18 cellular contexts compared by ENCODE assay signal in genomic region chr2:54584598-54584997, GRCh38.
DNase-seq lines count a peak whose midpoint lies in the region; ATAC-seq and TF ChIP-seq lines count a peak whose summit lies in the region.
"Had no signal": no experiment of that assay in that cellular context is flagged by ENCODE, and none has a peak within 500 bp of the region (broad histone marks: within the 10 kb centered on the region; RNA-seq: fewer than 3 reads in every experiment).

No MANE protein-coding gene starts in this region.

- no peaks in the 10 kb centered on the region for H3K9me3 Mint-ChIP-seq in activated CD4-positive, alpha-beta T cell treated with anti-CD3 and anti-CD28 coated beads, Interleukin-2, amount 10 ng/mL, durations not matched to agents 24 days and 14 days
- no peaks in the 10 kb centered on the region for H3K9me3 Mint-ChIP-seq in CD8-positive, alpha-beta T cell
- H3K9me3 Mint-ChIP-seq in activated B cell treated with CpG ODN at 0.5 μM for 24 hours: no peaks in the 10 kb centered on the region
- H3K9me3 Mint-ChIP-seq in naive thymus-derived CD8-positive, alpha-beta T cell: no peaks in the 10 kb centered on the region
- H3K9me3 Mint-ChIP-seq: CD14-positive monocyte, nephron had no signal

- no peaks in the 10 kb centered on the region for H3K27me3 ChIP-seq in CD8-positive, alpha-beta T cell (ENCODE audit: insufficient read depth, low read length)
- H3K27me3 ChIP-seq in gastroesophageal sphincter: no peaks in the 10 kb centered on the region
- H3K27me3 ChIP-seq: dorsolateral prefrontal cortex, upper lobe of left lung had no signal

- POLR2A ChIA-PET in CD8-positive, alpha-beta T cell (lab: Charles Lee): interaction anchor here (0.9 to 1.9 kb wide), 3 partner anchors 10 to 26 kb away, joined by 3 to 7 read pairs (median 4); no protein-coding TSS in a partner anchor
- POLR2A ChIA-PET in activated B cell treated with CpG ODN at 0.5 μM for 24 hours (lab: Charles Lee): interaction anchor here (0.7 to 1.5 kb wide), 2 partner anchors 19 to 25 kb away, joined by 3 to 8 read pairs; no protein-coding TSS in a partner anchor
- POLR2A ChIA-PET in naive thymus-derived CD8-positive, alpha-beta T cell (lab: Charles Lee): interaction anchor here (0.9 to 1.4 kb wide), 2 partner anchors 12 to 26 kb away, joined by 4 to 10 read pairs; no protein-coding TSS in a partner anchor

- no peaks in the 10 kb centered on the region for H3K9me3 ChIP-seq in CD8-positive, alpha-beta T cell (ENCODE audit: low read length)
- H3K9me3 ChIP-seq in gastroesophageal sphincter: no peaks in the 10 kb centered on the region
- H3K9me3 ChIP-seq: psoas muscle, upper lobe of left lung had no signal

- CTCF ChIA-PET in CD8-positive, alpha-beta T cell (lab: Charles Lee): interaction anchor here (1.1 to 1.4 kb wide), 3 partner anchors 12 to 26 kb away, joined by 3 to 5 read pairs (median 3); no protein-coding TSS in a partner anchor
- CTCF ChIA-PET in activated B cell treated with CpG ODN at 0.5 μM for 24 hours (lab: Charles Lee): no interaction called here

- H3K27me3 Mint-ChIP-seq in activated CD4-positive, alpha-beta T cell treated with anti-CD3 and anti-CD28 coated beads, Interleukin-2, amount 10 ng/mL, durations not matched to agents 24 days and 14 days: no peaks in the 10 kb centered on the region
- H3K27me3 Mint-ChIP-seq in CD8-positive, alpha-beta T cell (ENCODE audit: low read depth): no peaks in the 10 kb centered on the region
- no peaks in the 10 kb centered on the region for H3K27me3 Mint-ChIP-seq in activated B cell treated with CpG ODN at 0.5 μM for 24 hours
- no peaks in the 10 kb centered on the region for H3K27me3 Mint-ChIP-seq in naive thymus-derived CD8-positive, alpha-beta T cell

- WGBS in gastroesophageal sphincter (ENCODE audit: low coverage in 1 of 2), 2 donors: 60 to 100% methylated on average over 1 of the region's 1 CpG

- ATAC-seq in CD8-positive, alpha-beta T cell: no peak
- ATAC-seq in activated B cell treated with CpG ODN at 0.5 μM for 24 hours (ENCODE audit: low read depth) (no peak), gastroesophageal sphincter (no peak), GM18868 (IDR thresholded peaks at IDR 0.05; ENCODE audit: unreplicated experiment) (no peak)
- no peak for ATAC-seq in naive thymus-derived CD8-positive, alpha-beta T cell
- ATAC-seq: psoas muscle had no signal

- H3K4me3 Mint-ChIP-seq in activated CD4-positive, alpha-beta T cell treated with anti-CD3 and anti-CD28 coated beads, Interleukin-2, amount 10 ng/mL, durations not matched to agents 24 days and 14 days: no peak overlapping the region
- H3K4me3 Mint-ChIP-seq in CD8-positive, alpha-beta T cell: peak overlapping the region; percentile 13
- no peak overlapping the region for H3K4me3 Mint-ChIP-seq in activated B cell treated with CpG ODN at 0.5 μM for 24 hours
- H3K4me3 Mint-ChIP-seq in naive thymus-derived CD8-positive, alpha-beta T cell: peak overlapping the region in 9 of 10 donors; percentile 19 to 89 (median 65)
- H3K4me3 Mint-ChIP-seq: CD14-positive monocyte, nephron had no signal

- no peak overlapping the region for H3K27ac ChIP-seq in CD8-positive, alpha-beta T cell (ENCODE audit: low read depth, low read length)
- H3K27ac ChIP-seq in gastroesophageal sphincter: no peak overlapping the region
- H3K27ac ChIP-seq: psoas muscle had no signal

- TF ChIP-seq POLR2A in gastroesophageal sphincter (IDR thresholded peaks at IDR 0.05): no peak

- H3K4me3 ChIP-seq in CD8-positive, alpha-beta T cell (ENCODE audit: low read depth, low read length): no peak overlapping the region
- H3K4me3 ChIP-seq in gastroesophageal sphincter: no peak overlapping the region
- H3K4me3 ChIP-seq: dorsolateral prefrontal cortex, lung, psoas muscle, upper lobe of left lung had no signal

- intact Hi-C loops in activated CD4-positive, alpha-beta T cell treated with anti-CD3 and anti-CD28 coated beads, Interleukin-2, amount 10 ng/mL, durations not matched to agents 24 days and 14 days (cut with micrococcal nuclease): no loop called here
- intact Hi-C loops in CD8-positive, alpha-beta T cell (cut with DNase I, micrococcal nuclease): no loop called here
- intact Hi-C loops in activated B cell treated with CpG ODN at 0.5 μM for 24 hours (cut with micrococcal nuclease): loop anchor here (1.0 to 5.0 kb wide), 2 partner anchors 10 to 833 kb away; partner anchors contain the start of gene CCDC88A

- peaks cover 95% of the 10 kb centered on the region for H3K4me1 ChIP-seq in CD8-positive, alpha-beta T cell (ENCODE audit: insufficient read depth, low read length)
- H3K4me1 ChIP-seq in gastroesophageal sphincter: peaks cover 13 to 97% (median 31%) of the 10 kb centered on the region in 3 donors

- DNase-seq in activated CD4-positive, alpha-beta T cell treated with anti-CD3 and anti-CD28 coated beads, Interleukin-2, amount 10 ng/mL, durations not matched to agents 24 days and 14 days: no peak
- DNase-seq in activated CD4-positive, alpha-beta T cell treated with anti-CD3 and anti-CD28 coated beads, Interleukin-2, amount 50 U/mL, for 4 hours: no peak
- no peak for DNase-seq in CD8-positive, alpha-beta T cell
- DNase-seq in activated B cell treated with CpG ODN at 0.5 μM for 24 hours (no peak), NCI-H146 (lab: John Stamatoyannopoulos, UW) (no peak)
- DNase-seq in naive thymus-derived CD8-positive, alpha-beta T cell: no peak
- DNase-seq: activated CD4-positive, CD25-positive, alpha-beta regulatory T cell; activated CD8-positive, alpha-beta memory T cell treated with anti-CD3 and anti-CD28 coated beads, Interleukin-2, amount 50 U/mL, for 4 hours; DND-41; dorsolateral prefrontal cortex; NCI-H1436 treated with DMSO at 0.1 percent for 48 hours; psoas muscle; upper lobe of left lung had no signal

- peak overlapping the region; percentile 3 for H3K27ac Mint-ChIP-seq in activated CD4-positive, alpha-beta T cell treated with anti-CD3 and anti-CD28 coated beads, Interleukin-2, amount 10 ng/mL, durations not matched to agents 24 days and 14 days
- H3K27ac Mint-ChIP-seq in CD8-positive, alpha-beta T cell: peak overlapping the region; percentile 92
- H3K27ac Mint-ChIP-seq in activated B cell treated with CpG ODN at 0.5 μM for 24 hours: peak overlapping the region; percentile 91
- H3K27ac Mint-ChIP-seq in naive thymus-derived CD8-positive, alpha-beta T cell: peak overlapping the region; percentile 71 to 99 (median 94)
- H3K27ac Mint-ChIP-seq: CD14-positive monocyte had no signal

- peaks cover 78% of the 10 kb centered on the region for H3K4me1 Mint-ChIP-seq in activated CD4-positive, alpha-beta T cell treated with anti-CD3 and anti-CD28 coated beads, Interleukin-2, amount 10 ng/mL, durations not matched to agents 24 days and 14 days
- peaks cover 97% of the 10 kb centered on the region for H3K4me1 Mint-ChIP-seq in CD8-positive, alpha-beta T cell (ENCODE audit: low read depth)
- H3K4me1 Mint-ChIP-seq in activated B cell treated with CpG ODN at 0.5 μM for 24 hours: peaks cover 98% of the 10 kb centered on the region
- peaks cover 54 to 98% (median 92%) of the 10 kb centered on the region in 4 donors for H3K4me1 Mint-ChIP-seq in naive thymus-derived CD8-positive, alpha-beta T cell

- TF ChIP-seq CTCF in CD8-positive, alpha-beta T cell (IDR thresholded peaks at IDR 0.05): no peak
- TF ChIP-seq CTCF in activated B cell treated with CpG ODN at 0.5 μM for 24 hours (IDR thresholded peaks at IDR 0.05): no peak
- no peak for TF ChIP-seq CTCF in gastroesophageal sphincter (IDR thresholded peaks at IDR 0.05)

- no peak for TF ChIP-seq EP300 in gastroesophageal sphincter (IDR thresholded peaks at IDR 0.05)

- H3K36me3 ChIP-seq in CD8-positive, alpha-beta T cell (ENCODE audit: insufficient read depth, low read length): no peaks in the 10 kb centered on the region
- H3K36me3 ChIP-seq in gastroesophageal sphincter: no peaks in the 10 kb centered on the region
- H3K36me3 ChIP-seq: upper lobe of left lung had no signal

- peaks cover 6% of the 10 kb centered on the region for H3K36me3 Mint-ChIP-seq in activated CD4-positive, alpha-beta T cell treated with anti-CD3 and anti-CD28 coated beads, Interleukin-2, amount 10 ng/mL, durations not matched to agents 24 days and 14 days (ENCODE audit: low read depth)
- H3K36me3 Mint-ChIP-seq in CD8-positive, alpha-beta T cell: peaks cover 4% of the 10 kb centered on the region
- peaks cover 3% of the 10 kb centered on the region for H3K36me3 Mint-ChIP-seq in activated B cell treated with CpG ODN at 0.5 μM for 24 hours (ENCODE audit: low read depth)
- H3K36me3 Mint-ChIP-seq in naive thymus-derived CD8-positive, alpha-beta T cell: peaks cover 0 to 2% (median 0%) of the 10 kb centered on the region in 3 donors

Comparison
In these comparisons a context has a peak if more than half of its experiments do, and no peak if none do; other contexts are left out.
1. H3K27ac Mint-ChIP-seq: peak in every context shown above with its lines; median percentile 94 in naive thymus-derived CD8-positive, alpha-beta T cell; 92 in CD8-positive, alpha-beta T cell; 91 in activated B cell treated with CpG ODN at 0.5 μM for 24 hours; 3 in activated CD4-positive, alpha-beta T cell treated with anti-CD3 and anti-CD28 coated beads, Interleukin-2, amount 10 ng/mL, durations not matched to agents 24 days and 14 days.
2. H3K4me3 Mint-ChIP-seq: peak in CD8-positive, alpha-beta T cell (single experiment) and naive thymus-derived CD8-positive, alpha-beta T cell (9 of 10); none in activated CD4-positive, alpha-beta T cell treated with anti-CD3 and anti-CD28 coated beads, Interleukin-2, amount 10 ng/mL, durations not matched to agents 24 days and 14 days (single experiment) and activated B cell treated with CpG ODN at 0.5 μM for 24 hours (single experiment).